Comparison of ENCODE assay signal across 1 cellular context in genomic region chr6:127177030-127177928, GRCh38.
TF ChIP-seq lines count a peak whose summit lies in the region.

No MANE protein-coding gene starts in this region.

TF ChIP-seq in GM23338, 12 proteins besides CTCF, POLR2A, EP300 and RAD21 (continued from another document):
- TF ChIP-seq REST (IDR thresholded peaks at IDR 0.05; ENCODE audit: unreplicated experiment) = no peak
